In the genomic region with DNA sequence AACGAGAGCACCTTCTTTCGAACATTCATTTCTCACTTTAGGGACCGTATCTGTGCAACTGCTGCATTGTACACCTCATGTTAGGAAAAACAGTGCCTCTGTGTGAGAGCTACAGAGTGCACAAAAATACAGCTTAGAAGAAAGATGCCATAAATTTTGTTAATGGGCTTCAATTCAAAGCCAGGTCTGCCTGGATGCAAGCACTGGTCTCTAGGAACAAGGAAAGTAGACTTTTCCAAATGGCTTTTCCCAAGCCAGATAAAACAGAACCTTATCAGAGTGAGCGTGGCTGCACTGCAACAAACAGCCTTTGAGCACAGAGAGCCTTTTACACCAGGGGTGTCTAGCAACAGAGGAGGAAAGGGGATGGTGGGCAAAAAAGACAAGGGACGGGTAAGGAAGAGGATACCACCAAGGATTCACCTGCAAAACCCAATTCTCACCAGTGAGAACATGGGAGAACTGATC, we compare ENCODE assay signal across 22 cellular contexts. TPM values are rescaled to one million over a fixed set of nuclear protein-coding genes. Genes with fewer than 3 reads are reported as not detected.
DNase-seq lines count a peak whose midpoint lies in the region; ATAC-seq, FAIRE-seq and TF ChIP-seq lines count a peak whose summit lies in the region.
"Had no signal": no experiment of that assay in that cellular context is flagged by ENCODE, and none has a peak within 500 bp of the region (broad histone marks: within the 10 kb centered on the region; RNA-seq: fewer than 3 reads in every experiment).

No MANE protein-coding gene starts in this region.

- H3K36me3 ChIP-seq in pancreas (no peaks in the 10 kb centered on the region), neuronal stem cell (replicated peaks in 1 of 2; ENCODE audit: control insufficient read depth in 2 of 2, insufficient read depth in 2 of 2, low read length in 2 of 2) (peaks cover 19 to 58% of the 10 kb centered on the region in 2 donors)
- H3K36me3 ChIP-seq: SJSA1 had no signal

- H3K4me3 ChIP-seq in fibroblast of villous mesenchyme (ENCODE audit: low read depth, low read length) (no peak overlapping the region), pancreas (no peak overlapping the region), neuronal stem cell (ENCODE audit: low read length in 2 of 2) (no peak overlapping the region)
- H3K4me3 ChIP-seq: GM23338, MG63, SJSA1 had no signal

- no peak overlapping the region for H4K91ac ChIP-seq in neuronal stem cell (ENCODE audit: low read depth, low read length, poor library complexity)

- no peak overlapping the region for H2BK15ac ChIP-seq in neuronal stem cell (ENCODE audit: low read length)

- no peak overlapping the region for H2AK5ac ChIP-seq in neuronal stem cell (ENCODE audit: low read depth, low read length)

- H4K8ac ChIP-seq in neuronal stem cell (ENCODE audit: low read depth, low read length): no peak overlapping the region

- H3K27me3 ChIP-seq in pancreas (no peaks in the 10 kb centered on the region), neuronal stem cell (ENCODE audit: control insufficient read depth in 3 of 3, insufficient read depth in 3 of 3, low read depth in 1 of 3, low read length in 3 of 3) (no peaks in the 10 kb centered on the region)
- H3K27me3 ChIP-seq: MG63, SJSA1 had no signal

- POLR2A ChIA-PET in WTC11 (lab: Charles Lee): no interaction called here

- no peak for FAIRE-seq in pancreas (lab: Jason Lieb, UNC)
- FAIRE-seq: G401.6, GM12892, GM19239, HepG2 had no signal

- 30 to 60% methylated on average over 5 of the region's 5 CpGs for WGBS in pancreas, 2 donors
- no CpG with 5 or more reads among the region's 5 CpGs for WGBS in neuronal stem cell (ENCODE audit: extremely low coverage in 2 of 2, insufficient read length in 2 of 2, insufficient replicate concordance in 1 of 2), 2 donors

- H3K23ac ChIP-seq in neuronal stem cell (ENCODE audit: low read depth, low read length, poor library complexity): no peak overlapping the region

- H3K9me3 ChIP-seq in pancreas (no peaks in the 10 kb centered on the region), neuronal stem cell (replicated peaks in 1 of 2; ENCODE audit: control insufficient read depth in 2 of 2, insufficient read depth in 1 of 2, low read depth in 1 of 2, low read length in 2 of 2) (no peaks in the 10 kb centered on the region)
- H3K9me3 ChIP-seq: MG63, SJSA1 had no signal

- no peak overlapping the region for H3K4ac ChIP-seq in neuronal stem cell (ENCODE audit: low read length)

- intact Hi-C loops in Calu3 (cut with micrococcal nuclease; ENCODE audit: unreplicated experiment): no loop called here
- intact Hi-C loops in pancreas (cut with DNase I): no loop called here

- H2AFZ ChIP-seq in neuronal stem cell (ENCODE audit: low read length): no peak overlapping the region
- H2AFZ ChIP-seq: GM23338 had no signal

- no peaks in the 10 kb centered on the region for H3K9me3 Mint-ChIP-seq in Calu3 (ENCODE audit: low read depth, unreplicated experiment)
- 0 out of 2 replicates have a peak, but pooled peaks cover 7% of the 10 kb centered on the region for H3K9me3 Mint-ChIP-seq in WTC11
- H3K9me3 Mint-ChIP-seq: GM23338, HFFc6 had no signal

- H3K27ac ChIP-seq in pancreas (peak overlapping the region in 2 of 4 donors; percentile 8 to 23), neuronal stem cell (replicated peaks; ENCODE audit: low read length) (no peak overlapping the region)
- H3K27ac ChIP-seq: SJSA1 had no signal

- H3K27ac Mint-ChIP-seq in Calu3 (ENCODE audit: unreplicated experiment): peak overlapping the region; percentile 75
- peak overlapping the region; percentile 38; the same call in 1 of the 2 replicates for H3K27ac Mint-ChIP-seq in WTC11
- H3K27ac Mint-ChIP-seq: HFFc6 had no signal

- DNase-seq in Calu3: no peak
- DNase-seq in WTC11 (ENCODE audit: low spot score): no peak
- DNase-seq in fibroblast of villous mesenchyme (ENCODE audit: low read depth): peak; percentile 18
- DNase-seq in pancreas: no peak
- no peak for DNase-seq in DMS53 treated with DMSO at 0.1 percent for 48 hours (lab: John Stamatoyannopoulos, UW; ENCODE audit: unreplicated experiment)
- DNase-seq in neuronal stem cell (ENCODE audit: low spot score): no peak
- DNase-seq in DMS53 (lab: John Stamatoyannopoulos, UW): no peak
- DNase-seq: AML-193, DMS79 treated with DMSO at 0.1 percent for 48 hours, HFFc6, MG63, NCI-H1105 treated with DMSO at 0.1 percent for 48 hours, NCI-H187, NCI-H446 treated with DMSO at 0.1 percent for 48 hours, RPMI8226 had no signal

- BruUV-seq in Calu3 (replicated peaks; lab: Mats Ljungman, UMichigan): no TSS peak

- no peak overlapping the region for H3K9ac ChIP-seq in neuronal stem cell (ENCODE audit: low read depth, low read length, poor library complexity)

- TF ChIP-seq CTCF in Calu3 (IDR thresholded peaks at IDR 0.05; ENCODE audit: unreplicated experiment): no peak
- no peak for TF ChIP-seq CTCF in WTC11 (IDR thresholded peaks at IDR 0.05)
- TF ChIP-seq CTCF in fibroblast of villous mesenchyme (IDR thresholded peaks at IDR 0.05; ENCODE audit: insufficient read depth, low read depth, low read length): no peak
- no peak for TF ChIP-seq CTCF in pancreas (IDR thresholded peaks at IDR 0.05)

- H3K18ac ChIP-seq in neuronal stem cell (ENCODE audit: low read length): no peak overlapping the region

- no peak overlapping the region for H2BK120ac ChIP-seq in neuronal stem cell (ENCODE audit: low read depth, low read length)

- peaks cover 4 to 8% (median 4%) of the 10 kb centered on the region in 3 donors for H3K4me1 ChIP-seq in pancreas
- H3K4me1 ChIP-seq in neuronal stem cell (ENCODE audit: control insufficient read depth in 2 of 2, insufficient read depth in 1 of 2, low read depth in 1 of 2, low read length in 2 of 2): peaks cover 0 to 1% of the 10 kb centered on the region in 2 donors
- H3K4me1 ChIP-seq: SJSA1 had no signal

- CTCF ChIA-PET in Calu3 (lab: Charles Lee) (no interaction called here), WTC11 (lab: Charles Lee) (interaction anchor here (2.2 kb wide), 1 partner anchor 107 kb away, joined by 4 read pairs; no protein-coding TSS in a partner anchor)

- H3K36me3 Mint-ChIP-seq in Calu3 (ENCODE audit: insufficient read depth, unreplicated experiment) (peaks cover 18% of the 10 kb centered on the region), WTC11 (peaks cover 23% of the 10 kb centered on the region)

- H3K4me2 ChIP-seq in neuronal stem cell (ENCODE audit: insufficient read depth, low read length, poor library complexity, severe bottlenecking): no peak overlapping the region
- H3K4me2 ChIP-seq: GM23338 had no signal

- H3K79me1 ChIP-seq in neuronal stem cell (ENCODE audit: low read depth, low read length): peaks cover 7% of the 10 kb centered on the region

- H3K4me1 Mint-ChIP-seq in Calu3 (ENCODE audit: low read depth, unreplicated experiment) (peaks cover 29% of the 10 kb centered on the region), WTC11 (peaks cover 36% of the 10 kb centered on the region)

- H2BK12ac ChIP-seq in neuronal stem cell (ENCODE audit: low read length): no peak overlapping the region

- H3K14ac ChIP-seq in neuronal stem cell (ENCODE audit: low read length): no peak overlapping the region

- no peak overlapping the region for H2BK5ac ChIP-seq in neuronal stem cell (ENCODE audit: low read length)

- H3K27me3 Mint-ChIP-seq in Calu3 (ENCODE audit: unreplicated experiment) (no peaks in the 10 kb centered on the region), WTC11 (ENCODE audit: low read depth) (no peaks in the 10 kb centered on the region)

- peak overlapping the region; percentile 53 for H3K4me3 Mint-ChIP-seq in Calu3 (ENCODE audit: low read depth, unreplicated experiment)
- no peak overlapping the region for H3K4me3 Mint-ChIP-seq in WTC11
- H3K4me3 Mint-ChIP-seq: GM23338, HFFc6 had no signal

- ATAC-seq in WTC11 (no peak), pancreas (peak; percentile 13 to 64 (median 46)), HG03469 (IDR thresholded peaks at IDR 0.05; ENCODE audit: unreplicated experiment) (no peak)
- ATAC-seq: HepG2 had no signal

TF ChIP-seq in WTC11, 78 proteins besides CTCF, POLR2A, EP300 and RAD21 (continues in another document):
- TF ChIP-seq NFYB (CRISPR knock-in tag; conservative IDR thresholded peaks at IDR 0.05; ENCODE audit: low read depth) (no peak), SP1 (CRISPR knock-in tag; conservative IDR thresholded peaks at IDR 0.05) (no peak), CDX4 (CRISPR knock-in tag; IDR thresholded peaks at IDR 0.05; ENCODE audit: borderline replicate concordance) (no peak), FOXP1 (CRISPR knock-in tag; IDR thresholded peaks at IDR 0.05; ENCODE audit: borderline replicate concordance) (no peak), ZNF317 (CRISPR knock-in tag; IDR thresholded peaks at IDR 0.05; ENCODE audit: borderline replicate concordance, low read depth) (no peak), GRHL2 (CRISPR knock-in tag; IDR thresholded peaks at IDR 0.05; ENCODE audit: insufficient replicate concordance, severe bottlenecking) (no peak), TCF7 (CRISPR knock-in tag; IDR thresholded peaks at IDR 0.05; ENCODE audit: low read depth) (no peak), EMX1 (CRISPR knock-in tag; IDR thresholded peaks at IDR 0.05) (no peak), NFATC4 (CRISPR knock-in tag; IDR thresholded peaks at IDR 0.05) (no peak), NR1H2 (CRISPR knock-in tag; IDR thresholded peaks at IDR 0.05) (no peak), ZNF396 (CRISPR knock-in tag; IDR thresholded peaks at IDR 0.05; ENCODE audit: borderline replicate concordance) (no peak), FOXK1 (CRISPR knock-in tag; IDR thresholded peaks at IDR 0.05) (no peak), FOXJ3 (CRISPR knock-in tag; IDR thresholded peaks at IDR 0.05; ENCODE audit: borderline replicate concordance) (no peak)

RNA-seq across cellular contexts. Expression of gene GOLM1, which starts 19.2 kb away (rescaled TPM):
- 177 and 237 TPM in 2 replicates for total RNA-seq in Calu3 (2022)
- total RNA-seq in WTC11 (2021): 75.1 to 81.8 TPM (median 77.3 TPM) in 3 replicates
- total RNA-seq in fibroblast of villous mesenchyme: 24.5 and 34.1 TPM in 2 replicates
- total RNA-seq in pancreas: 10 to 100 TPM; 20.2 to 76.7 (median 41.8) TPM
- polyA plus RNA-seq in pancreas: 10 to 100 TPM; 25.9 to 28.0 TPM
- 79.9 TPM for polyA plus RNA-seq in neuronal stem cell (2013, experiment 1 of 2)
- polyA plus RNA-seq in neuronal stem cell (2013, experiment 2 of 2): 79.2 TPM

Comparison
In these comparisons a context has a peak if more than half of its experiments do, and no peak if none do; other contexts are left out.
1. ATAC-seq: peak in pancreas (4 of 4); none in WTC11 (single experiment) and HG03469 (single experiment).